ENCODE assay signal across 14 cellular contexts in genomic region chr3:152296990-152297389, GRCh38. TPM values are rescaled to one million over a fixed set of nuclear protein-coding genes. Genes with fewer than 3 reads are reported as not detected.
DNase-seq lines count a peak whose midpoint lies in the region; ATAC-seq and TF ChIP-seq lines count a peak whose summit lies in the region.
"Had no signal": no experiment of that assay in that cellular context is flagged by ENCODE, and none has a peak within 500 bp of the region (broad histone marks: within the 10 kb centered on the region; RNA-seq: fewer than 3 reads in every experiment).

No MANE protein-coding gene starts in this region.

- no peak for TF ChIP-seq CTCF in DOHH2 (IDR thresholded peaks at IDR 0.05; ENCODE audit: low read depth, low read length, poor library complexity, severe bottlenecking)
- TF ChIP-seq CTCF in VCaP (conservative IDR thresholded peaks at IDR 0.05) = no peak

- no peaks in the 10 kb centered on the region for H3K9me3 ChIP-seq in DOHH2 (ENCODE audit: control insufficient read depth, insufficient read depth, low read length)
- H3K9me3 ChIP-seq: adrenal gland had no signal

- H3K27me3 Mint-ChIP-seq in naive B cell = no peaks in the 10 kb centered on the region
- H3K27me3 Mint-ChIP-seq: dendritic cell treated with granulocyte-macrophage colony-stimulating factor and Interleukin-4, amounts not matched to agents 40 ng/mL and 50 ng/mL, for 4 days had no signal

- no peaks in the 10 kb centered on the region for H3K9me2 ChIP-seq in DOHH2 (replicated peaks; ENCODE audit: control insufficient read depth, low read length)

- peaks cover 65% of the 10 kb centered on the region for H3K36me3 ChIP-seq in DOHH2 (ENCODE audit: control insufficient read depth, low read length)
- H3K36me3 ChIP-seq: adrenal gland had no signal

- H3F3A ChIP-seq in DOHH2 (ENCODE audit: control insufficient read depth, insufficient read depth) = peaks cover 28% of the 10 kb centered on the region; the same call in 1 of the 2 replicates

- DNase-seq in AML-193 (lab: John Stamatoyannopoulos, UW) = peak; percentile 24 to 28
- no peak for DNase-seq in naive B cell
- DNase-seq in left colon = no peak
- no peak for DNase-seq in NCI-H128 (lab: John Stamatoyannopoulos, UW; ENCODE audit: unreplicated experiment)
- DNase-seq: adrenal gland, midbrain, NCI-H1436, right cardiac atrium had no signal

- H3K27ac Mint-ChIP-seq in naive B cell = peak overlapping the region in 5 of 6 donors; percentile 43 to 82 (median 80)

- intact Hi-C loops in left colon (cut with DNase I, micrococcal nuclease) = no loop called here

- H3K27me3 ChIP-seq in DOHH2 (ENCODE audit: control insufficient read depth, low read length) = no peaks in the 10 kb centered on the region
- H3K27me3 ChIP-seq: adrenal gland had no signal

- H3K4me1 ChIP-seq in DOHH2 (ENCODE audit: control insufficient read depth, low read length) = peaks cover 86% of the 10 kb centered on the region

- H3K4me1 Mint-ChIP-seq in naive B cell = peaks cover 49 to 86% (median 57%) of the 10 kb centered on the region in 3 donors

- peaks cover 20% of the 10 kb centered on the region for H4K20me1 ChIP-seq in DOHH2 (ENCODE audit: control insufficient read depth, insufficient read depth, low read depth, low read length)

- peak; percentile 12 to 15 for ATAC-seq in naive B cell (ENCODE audit: low read depth in 2 of 2)
- no peak for ATAC-seq in left colon
- no peak for ATAC-seq in esophagus mucosa
- no peak for ATAC-seq in HG02852 (IDR thresholded peaks at IDR 0.05; ENCODE audit: unreplicated experiment)
- ATAC-seq: right cardiac atrium, SK-N-SH treated with all-trans-retinoic acid at 6 μM for 48 hours had no signal

- peak overlapping the region; percentile 34 for H3K4me2 ChIP-seq in DOHH2 (ENCODE audit: low read length)

- H3K36me3 Mint-ChIP-seq in naive B cell = peaks cover 11 to 18% of the 10 kb centered on the region in 2 donors

- H3K79me2 ChIP-seq in DOHH2 (ENCODE audit: control insufficient read depth, low read length) = peaks cover 100% of the 10 kb centered on the region

- H3K9me3 Mint-ChIP-seq in naive B cell = no peaks in the 10 kb centered on the region
- H3K9me3 Mint-ChIP-seq: dendritic cell treated with granulocyte-macrophage colony-stimulating factor and Interleukin-4, amounts not matched to agents 40 ng/mL and 50 ng/mL, for 4 days had no signal

- peak overlapping the region in 6 of 8 donors; percentile 10 to 79 (median 55) for H3K4me3 Mint-ChIP-seq in naive B cell
- H3K4me3 Mint-ChIP-seq: dendritic cell treated with granulocyte-macrophage colony-stimulating factor and Interleukin-4, amounts not matched to agents 40 ng/mL and 50 ng/mL, for 4 days had no signal

- no peak overlapping the region; the same call in 1 of the 2 replicates for H3K4me3 ChIP-seq in DOHH2 (ENCODE audit: low read length)
- H3K4me3 ChIP-seq: adrenal gland had no signal

- H3K27ac ChIP-seq in DOHH2 (ENCODE audit: low read depth, low read length) (no peak overlapping the region), VCaP (peak overlapping the region; percentile 96; the same call in 1 of the 2 replicates)

RNA-seq across cellular contexts. Expression of gene MBNL1, which starts 28.3 kb away (rescaled TPM):
- 100 to 1,000 TPM; 188 to 346 (median 260) TPM for polyA plus RNA-seq in naive B cell (ENCODE audit: low read depth in 6 of 6)
- 100 to 1,000 TPM; 154 to 183 TPM for total RNA-seq in left colon
- total RNA-seq in esophagus mucosa = 95.4 TPM

Comparison
In these comparisons a context has a peak if more than half of its experiments do, and no peak if none do; other contexts are left out.
1. DNase-seq: peak in AML-193 (2 of 2); none in naive B cell (single experiment), left colon (0 of 2) and NCI-H128 (single experiment).
2. ATAC-seq: peak in naive B cell (2 of 2); none in left colon (single experiment), esophagus mucosa (single experiment) and HG02852 (single experiment).